In genomic region chr11:64007160-64007628, GRCh38 we compare ENCODE assay signal across 8 cellular contexts. TPM values are rescaled to one million over a fixed set of nuclear protein-coding genes. Genes with fewer than 3 reads are reported as not detected.
DNase-seq lines count a peak whose midpoint lies in the region; ATAC-seq, FAIRE-seq and TF ChIP-seq lines count a peak whose summit lies in the region.

No MANE protein-coding gene starts in this region.

- no peak for ATAC-seq in activated T-cell treated with anti-CD3 and anti-CD28 coated beads, Interleukin-2, amount 50 U/mL, for 72 hours (replicated peaks in 1 of 2)
- no peak for ATAC-seq in GM21528 (IDR thresholded peaks at IDR 0.05; ENCODE audit: low FRiP score, unreplicated experiment)

- 2 to 9% (median 3%) methylated on average over 24 to 27 of the region's 27 CpGs for WGBS in adrenal gland, 4 donors
- WGBS in testis, 2 donors: 0 to 6% methylated on average over 26 to 27 of the region's 27 CpGs

- H3K4me1 ChIP-seq in adrenal gland (replicated peaks in 1 of 2) (peaks cover 13 to 15% of the 10 kb centered on the region in 2 donors), testis (peaks cover 16% of the 10 kb centered on the region)

- intact Hi-C loops in adrenal gland (cut with DNase I) (loop anchor here in 1 of 2 donors (10.0 kb wide), 1 partner anchor 288 kb away; the partner anchor contains the start of gene KCNK4), testis (cut with DNase I; ENCODE audit: low total_unique reads) (no loop called here)

- DNase-seq in activated T-cell treated with anti-CD3 and anti-CD28 coated beads, Interleukin-2, amount 50 U/mL, for 72 hours: no peak
- no peak for DNase-seq in activated T-cell treated with anti-CD3 and anti-CD28 coated beads, Interleukin-2, amount 50 U/mL, for 24 hours
- DNase-seq in adrenal gland: peak in 5 of 7 donors; percentile 45 to 64 (median 49)
- DNase-seq in kidney tubule cell (ENCODE audit: low spot score): peak; percentile 33
- peak; percentile 51 for DNase-seq in testis
- no peak for DNase-seq in GM19239 (ENCODE audit: insufficient read length, low spot score)
- no peak for DNase-seq in KBM-7

- TF ChIP-seq POLR2A in adrenal gland (IDR thresholded peaks at IDR 0.05): no peak
- TF ChIP-seq POLR2A in testis (IDR thresholded peaks at IDR 0.05): no peak

- peaks cover 31% of the 10 kb centered on the region for H3K27me3 Mint-ChIP-seq in activated T-cell treated with anti-CD3 and anti-CD28 coated beads, Interleukin-2, amount 50 U/mL, for 72 hours (ENCODE audit: low read depth)
- peaks cover 39% of the 10 kb centered on the region for H3K27me3 Mint-ChIP-seq in activated T-cell treated with anti-CD3 and anti-CD28 coated beads, Interleukin-2, amount 50 U/mL, for 24 hours

- H3K4me3 ChIP-seq in adrenal gland (peak overlapping the region in 2 of 4 donors; percentile 17 to 49), testis (peak overlapping the region; percentile 23 to 34)

- peak overlapping the region; percentile 36 to 69 for H3K4me3 Mint-ChIP-seq in activated T-cell treated with anti-CD3 and anti-CD28 coated beads, Interleukin-2, amount 50 U/mL, for 72 hours
- no peak overlapping the region for H3K4me3 Mint-ChIP-seq in activated T-cell treated with anti-CD3 and anti-CD28 coated beads, Interleukin-2, amount 50 U/mL, for 24 hours

- peaks cover 7 to 10% of the 10 kb centered on the region in 2 donors for H3K9me3 Mint-ChIP-seq in activated T-cell treated with anti-CD3 and anti-CD28 coated beads, Interleukin-2, amount 50 U/mL, for 72 hours
- no peaks in the 10 kb centered on the region for H3K9me3 Mint-ChIP-seq in activated T-cell treated with anti-CD3 and anti-CD28 coated beads, Interleukin-2, amount 50 U/mL, for 24 hours

- H3K36me3 Mint-ChIP-seq in activated T-cell treated with anti-CD3 and anti-CD28 coated beads, Interleukin-2, amount 50 U/mL, for 72 hours (ENCODE audit: insufficient read depth in 2 of 2): peaks cover 5 to 11% of the 10 kb centered on the region in 2 donors
- H3K36me3 Mint-ChIP-seq in activated T-cell treated with anti-CD3 and anti-CD28 coated beads, Interleukin-2, amount 50 U/mL, for 24 hours (ENCODE audit: low read depth): no peaks in the 10 kb centered on the region

- H3K36me3 ChIP-seq in adrenal gland (replicated peaks in 1 of 2) (no peaks in the 10 kb centered on the region), testis (ENCODE audit: low read depth, missing control alignments) (no peaks in the 10 kb centered on the region)

- H3K27me3 ChIP-seq in adrenal gland (no peaks in the 10 kb centered on the region), testis (no peaks in the 10 kb centered on the region)

- H3K9me3 ChIP-seq in adrenal gland (replicated peaks in 1 of 3): no peaks in the 10 kb centered on the region
- H3K9me3 ChIP-seq in testis: no peaks in the 10 kb centered on the region

- TF ChIP-seq CTCF in adrenal gland (IDR thresholded peaks at IDR 0.05) (no peak), testis (IDR thresholded peaks at IDR 0.05) (no peak)

- in situ Hi-C loops in KBM-7 (cut with MboI; ENCODE audit: low pct_unique_long_range_greater_than_20kb, low sequenced_read_pairs): no loop called here

- H3K27ac ChIP-seq in adrenal gland (peak overlapping the region in 3 of 5 donors; percentile 28 to 74 (median 65)), testis (peak overlapping the region in 1 of 2 donors; percentile 71)

- H3K27ac Mint-ChIP-seq in activated T-cell treated with anti-CD3 and anti-CD28 coated beads, Interleukin-2, amount 50 U/mL, for 72 hours: no peak overlapping the region
- no peak overlapping the region for H3K27ac Mint-ChIP-seq in activated T-cell treated with anti-CD3 and anti-CD28 coated beads, Interleukin-2, amount 50 U/mL, for 24 hours

- no peak for FAIRE-seq in GM19239 (lab: Jason Lieb, UNC)

- H3K4me1 Mint-ChIP-seq in activated T-cell treated with anti-CD3 and anti-CD28 coated beads, Interleukin-2, amount 50 U/mL, for 72 hours (ENCODE audit: low read depth): peaks cover 16% of the 10 kb centered on the region
- H3K4me1 Mint-ChIP-seq in activated T-cell treated with anti-CD3 and anti-CD28 coated beads, Interleukin-2, amount 50 U/mL, for 24 hours (ENCODE audit: low read depth): peaks cover 12% of the 10 kb centered on the region

RNA-seq across cellular contexts. Expression of gene OTUB1, which starts 21.0 kb away (rescaled TPM):
- total RNA-seq in activated T-cell treated with anti-CD3 and anti-CD28 coated beads, Interleukin-2, amount 50 U/mL, for 72 hours: 10 to 100 TPM; 62.8 to 72.8 TPM
- total RNA-seq in adrenal gland (10 to 100 TPM; 41.4 to 93.7 (median 67.7) TPM), testis (100 to 1,000 TPM; 121 to 145 TPM)
- polyA plus RNA-seq in adrenal gland (10 to 100 TPM; 59.7 to 70.6 (median 60.5) TPM), testis (ENCODE audit: insufficient read depth, low read depth, low replicate concordance) (115 TPM)

RNA-seq across cellular contexts. Expression of gene FLRT1, which starts 28.5 kb away (rescaled TPM):
- 1 to 10 TPM in 1 of 2 donors, under 1 TPM in 1; 0.19 to 1.4 TPM for total RNA-seq in activated T-cell treated with anti-CD3 and anti-CD28 coated beads, Interleukin-2, amount 50 U/mL, for 72 hours
- total RNA-seq in adrenal gland: 10 to 100 TPM in 1 of 8 donors, 1 to 10 TPM in 2, under 1 TPM in 1, not detected in 4; 0.69 to 11.1 (median 4.7) TPM
- 1 to 10 TPM in 2 of 3 donors, under 1 TPM in 1; 0.54 to 5.0 (median 2.4) TPM for polyA plus RNA-seq in adrenal gland
- total RNA-seq in testis: under 1 TPM; 0.74 to 0.79 TPM
- 0.67 TPM for polyA plus RNA-seq in testis (ENCODE audit: insufficient read depth, low read depth, low replicate concordance)

RNA-seq across cellular contexts. Expression of gene COX8A, which starts 32.8 kb away (rescaled TPM):
- total RNA-seq in activated T-cell treated with anti-CD3 and anti-CD28 coated beads, Interleukin-2, amount 50 U/mL, for 72 hours: 100 to 1,000 TPM; 310 to 319 TPM
- 100 to 1,000 TPM; 390 to 690 (median 426) TPM for total RNA-seq in adrenal gland
- 100 to 1,000 TPM; 279 to 810 (median 358) TPM for polyA plus RNA-seq in adrenal gland
- total RNA-seq in testis: 100 to 1,000 TPM; 438 to 536 TPM
- polyA plus RNA-seq in testis (ENCODE audit: insufficient read depth, low read depth, low replicate concordance): 212 TPM

Comparison
In these comparisons a context has a peak if more than half of its experiments do, and no peak if none do; other contexts are left out.
1. DNase-seq: peak in adrenal gland (5 of 7), kidney tubule cell (single experiment) and testis (single experiment); none in activated T-cell treated with anti-CD3 and anti-CD28 coated beads, Interleukin-2, amount 50 U/mL, for 72 hours (0 of 2), activated T-cell treated with anti-CD3 and anti-CD28 coated beads, Interleukin-2, amount 50 U/mL, for 24 hours (single experiment), GM19239 (single experiment) and KBM-7 (single experiment).